24 cellular contexts compared by ENCODE assay signal in the genomic region with DNA sequence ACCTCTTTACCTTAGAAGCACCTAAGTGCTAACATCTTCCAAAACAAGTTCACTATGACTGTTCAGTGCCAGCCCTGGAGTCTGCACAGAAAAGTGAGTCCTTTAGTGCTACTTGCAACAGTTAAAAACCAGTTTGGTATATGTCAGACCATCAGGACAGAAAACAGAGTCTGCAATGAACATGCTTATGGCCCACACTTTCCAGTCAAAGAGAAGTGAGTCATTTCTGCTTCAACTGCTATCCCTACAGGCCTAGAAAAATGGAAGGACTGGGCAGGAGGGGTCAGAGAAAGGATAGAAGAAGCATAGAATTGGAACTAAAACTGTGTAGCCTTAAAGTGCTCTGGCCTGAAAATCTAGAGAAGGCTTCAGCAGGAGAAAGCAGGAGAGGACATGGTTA.
DNase-seq lines count a peak whose midpoint lies in the region; ATAC-seq and TF ChIP-seq lines count a peak whose summit lies in the region.
"Had no signal": no experiment of that assay in that cellular context is flagged by ENCODE, and none has a peak within 500 bp of the region (broad histone marks: within the 10 kb centered on the region; RNA-seq: fewer than 3 reads in every experiment).

No MANE protein-coding gene starts in this region.

- peak overlapping the region; percentile 19; the same call in 1 of the 2 replicates for H4K5ac ChIP-seq in IMR-90 (ENCODE audit: low read depth, low read length)

- H4K8ac ChIP-seq in IMR-90 (ENCODE audit: low read depth in 2 of 2, low read length in 2 of 2): peak overlapping the region in 1 of 2 experiments; percentile 11; a peak in 1 of 4 replicates
- H4K8ac ChIP-seq in mesenchymal stem cell (ENCODE audit: low read length): peak overlapping the region; percentile 72

- TF ChIP-seq EP300 in SK-N-SH (IDR thresholded peaks at IDR 0.05; ENCODE audit: borderline replicate concordance in 1 of 2, low read depth in 1 of 2, low read length in 1 of 2): no peak

- H3K4me3 ChIP-seq in SK-N-SH (ENCODE audit: low read depth in 2 of 2, low read length in 1 of 2) (no peak overlapping the region), IMR-90 (ENCODE audit: insufficient read depth, low read depth, low read length) (no peak overlapping the region), heart left ventricle (no peak overlapping the region), mesenchymal stem cell (ENCODE audit: insufficient read depth in 1 of 2, low read depth in 1 of 2, low read length in 2 of 2) (no peak overlapping the region)
- H3K4me3 ChIP-seq: MG63 had no signal

- H3K4me2 ChIP-seq in SK-N-SH (no peak overlapping the region), IMR-90 (ENCODE audit: low read depth, low read length) (no peak overlapping the region), mesenchymal stem cell (ENCODE audit: low read length, poor library complexity, severe bottlenecking) (no peak overlapping the region)

- peaks cover under 1% of the 10 kb centered on the region; the same call in 1 of the 2 replicates for H3K9me1 ChIP-seq in IMR-90 (ENCODE audit: insufficient read depth, low read length)

- H3K79me1 ChIP-seq in IMR-90 (ENCODE audit: low read depth in 1 of 2, low read length in 2 of 2) (peaks cover 1 to 6% of the 10 kb centered on the region in 2 experiments; a peak in 2 of 4 replicates), mesenchymal stem cell (replicated peaks; ENCODE audit: low read length, poor library complexity, severe bottlenecking) (peaks cover 13% of the 10 kb centered on the region)

- H3K9me2 ChIP-seq in SK-N-SH: no peaks in the 10 kb centered on the region

- H3K14ac ChIP-seq in IMR-90 (replicated peaks; ENCODE audit: low read depth, low read length): peak overlapping the region; percentile 1; the same call in 1 of the 2 replicates
- no peak overlapping the region for H3K14ac ChIP-seq in mesenchymal stem cell (ENCODE audit: low read length in 2 of 2)

- no TSS peak for BruUV-seq in IMR-90 (replicated peaks; lab: Mats Ljungman, UMichigan)

- in situ Hi-C loops in IMR-90 (cut with MboI; ENCODE audit: low sequenced_read_pairs): no loop called here

- H4K91ac ChIP-seq in IMR-90 (ENCODE audit: insufficient read depth, low read depth, low read length) (no peak overlapping the region; the same call in 1 of the 2 replicates), mesenchymal stem cell (ENCODE audit: low read length) (no peak overlapping the region)

- H2AK5ac ChIP-seq in IMR-90 (ENCODE audit: low read depth, low read length) (no peak overlapping the region), mesenchymal stem cell (ENCODE audit: low read length, severe bottlenecking) (no peak overlapping the region)

- no peaks in the 10 kb centered on the region for H3K9me3 ChIP-seq in SK-N-SH
- peaks cover 3% of the 10 kb centered on the region; the same call in 1 of the 2 replicates for H3K9me3 ChIP-seq in IMR-90 (ENCODE audit: control insufficient read depth, insufficient read depth, low read length)
- peaks cover 0 to 10% (median 0%) of the 10 kb centered on the region in 12 donors for H3K9me3 ChIP-seq in heart left ventricle
- no peaks in the 10 kb centered on the region for H3K9me3 ChIP-seq in mesenchymal stem cell (ENCODE audit: control insufficient read depth, low read length)
- H3K9me3 ChIP-seq: BE2C had no signal

- H3K4me1 ChIP-seq in SK-N-SH (ENCODE audit: control insufficient read depth in 1 of 2, insufficient read depth in 2 of 2, low read depth in 1 of 2, low read length in 1 of 2) (peaks cover 0 to 4% of the 10 kb centered on the region in 2 experiments; a peak in 1 of 4 replicates), IMR-90 (ENCODE audit: control insufficient read depth, insufficient read depth, low read length) (peaks cover 2% of the 10 kb centered on the region; the same call in 1 of the 2 replicates), heart left ventricle (peaks cover 0 to 62% (median 17%) of the 10 kb centered on the region in 12 donors), mesenchymal stem cell (ENCODE audit: control insufficient read depth, insufficient read depth, low read depth, low read length) (peaks cover 1% of the 10 kb centered on the region)
- H3K4me1 ChIP-seq: BE2C had no signal

- no peaks in the 10 kb centered on the region for H3K27me3 ChIP-seq in SK-N-SH (ENCODE audit: insufficient read depth)
- H3K27me3 ChIP-seq in IMR-90 (ENCODE audit: control insufficient read depth, insufficient read depth, low read length): no peaks in the 10 kb centered on the region
- no peaks in the 10 kb centered on the region for H3K27me3 ChIP-seq in heart left ventricle
- no peaks in the 10 kb centered on the region for H3K27me3 ChIP-seq in mesenchymal stem cell (ENCODE audit: control insufficient read depth in 1 of 2, insufficient read depth in 1 of 2, low read length in 2 of 2)
- H3K27me3 ChIP-seq: BE2C, MG63 had no signal

- POLR2A ChIA-PET in SK-N-SH (lab: Yijun Ruan, JAX): no interaction called here
- POLR2A ChIA-PET in IMR-90 (lab: Charles Lee; ENCODE audit: unreplicated experiment): no interaction called here

- H2BK15ac ChIP-seq in IMR-90 (ENCODE audit: low read depth, low read length) (no peak overlapping the region), mesenchymal stem cell (ENCODE audit: low read depth, poor library complexity, severe bottlenecking) (no peak overlapping the region)

- H2BK5ac ChIP-seq in IMR-90 (ENCODE audit: low read depth, low read length, poor library complexity, severe bottlenecking) (peak overlapping the region; percentile 48), mesenchymal stem cell (ENCODE audit: low read depth, low read length, poor library complexity, severe bottlenecking) (no peak overlapping the region)

- H4K20me1 ChIP-seq in SK-N-SH (ENCODE audit: insufficient read depth) (no peaks in the 10 kb centered on the region), IMR-90 (ENCODE audit: insufficient read depth, low read length) (no peaks in the 10 kb centered on the region)

- dilution Hi-C loops in IMR-90 (cut with HindIII; ENCODE audit: low sequenced_read_pairs, unreplicated experiment): no loop called here

- H2BK12ac ChIP-seq in mesenchymal stem cell (ENCODE audit: low read length in 2 of 2): peak overlapping the region in 1 of 2 experiments; percentile 84

- no peak overlapping the region for H2AK9ac ChIP-seq in IMR-90 (replicated peaks; ENCODE audit: low read depth, low read length, poor library complexity)

- ATAC-seq in SK-N-SH treated with all-trans-retinoic acid at 6 μM for 48 hours (no peak), IMR-90 (ENCODE audit: low read depth) (peak; percentile 33; the same call in 1 of the 2 replicates), heart left ventricle (peak in 3 of 4 donors; percentile 31 to 49 (median 48))
- ATAC-seq: PC-3 had no signal

- TF ChIP-seq CTCF in SK-N-SH (IDR thresholded peaks at IDR 0.05) (no peak), IMR-90 (conservative IDR thresholded peaks at IDR 0.05; ENCODE audit: low read depth, low read length) (no peak), heart left ventricle (IDR thresholded peaks at IDR 0.05) (no peak)

- H3K18ac ChIP-seq in IMR-90 (ENCODE audit: low read depth, low read length): peak overlapping the region; percentile 61; the same call in 1 of the 2 replicates
- H3K18ac ChIP-seq in mesenchymal stem cell (ENCODE audit: low read depth in 1 of 2, low read length in 2 of 2): peak overlapping the region in 1 of 2 experiments; percentile 21

- H3K9ac ChIP-seq in SK-N-SH (no peak overlapping the region), IMR-90 (ENCODE audit: low read depth, low read length) (no peak overlapping the region), mesenchymal stem cell (ENCODE audit: low read length) (no peak overlapping the region)

- no peak overlapping the region for H3K4ac ChIP-seq in IMR-90 (ENCODE audit: low read depth, low read length)
- H3K4ac ChIP-seq in mesenchymal stem cell (ENCODE audit: low read depth in 1 of 2, low read length in 2 of 2): no peak overlapping the region

- TF ChIP-seq RAD21 in SK-N-SH (IDR thresholded peaks at IDR 0.05; ENCODE audit: low read length): no peak
- TF ChIP-seq RAD21 in IMR-90 (IDR thresholded peaks at IDR 0.05; ENCODE audit: low read length): no peak

- intact Hi-C loops in IMR-90 (cut with micrococcal nuclease): no loop called here
- intact Hi-C loops in heart left ventricle (cut with DNase I): no loop called here

- H2AFZ ChIP-seq in SK-N-SH (ENCODE audit: low read depth): peak overlapping the region; percentile 39; the same call in 1 of the 2 replicates
- no peak overlapping the region for H2AFZ ChIP-seq in IMR-90 (replicated peaks; ENCODE audit: low read length, poor library complexity)
- H2AFZ ChIP-seq in mesenchymal stem cell (ENCODE audit: low read depth, low read length): no peak overlapping the region

- peak overlapping the region; percentile 17; the same call in 1 of the 2 replicates for H2BK120ac ChIP-seq in IMR-90 (ENCODE audit: low read depth, low read length)
- H2BK120ac ChIP-seq in mesenchymal stem cell (ENCODE audit: low read depth, low read length): no peak overlapping the region

- TF ChIP-seq POLR2A in IMR-90 (IDR thresholded peaks at IDR 0.05; ENCODE audit: low read depth, low read length) (no peak), heart left ventricle (IDR thresholded peaks at IDR 0.05) (no peak)

- no peak overlapping the region for H2BK20ac ChIP-seq in IMR-90 (ENCODE audit: low read depth, low read length)

- no peaks in the 10 kb centered on the region for H3K36me3 ChIP-seq in SK-N-SH (replicated peaks in 1 of 2; ENCODE audit: control insufficient read depth in 1 of 2, insufficient read depth in 2 of 2, low read length in 1 of 2)
- no peaks in the 10 kb centered on the region for H3K36me3 ChIP-seq in IMR-90 (ENCODE audit: control insufficient read depth, insufficient read depth, low read length)
- no peaks in the 10 kb centered on the region for H3K36me3 ChIP-seq in heart left ventricle
- H3K36me3 ChIP-seq in mesenchymal stem cell (ENCODE audit: control insufficient read depth in 1 of 2, insufficient read depth in 2 of 2, low read depth in 1 of 2, low read length in 2 of 2): no peaks in the 10 kb centered on the region
- H3K36me3 ChIP-seq: BE2C, MG63 had no signal

- H3K27ac ChIP-seq in SK-N-SH (ENCODE audit: low read depth in 2 of 2, low read length in 1 of 2): no peak overlapping the region
- H3K27ac ChIP-seq in IMR-90 (ENCODE audit: insufficient read depth, low read length): no peak overlapping the region
- H3K27ac ChIP-seq in heart left ventricle: peak overlapping the region in 9 of 12 donors; percentile 13 to 80 (median 75)
- H3K27ac ChIP-seq in mesenchymal stem cell (ENCODE audit: low read length, poor library complexity, severe bottlenecking): no peak overlapping the region
- H3K27ac ChIP-seq: 22Rv1 had no signal

- CTCF ChIA-PET in SK-N-SH (lab: Yijun Ruan, JAX): no interaction called here
- CTCF ChIA-PET in IMR-90 (lab: Yijun Ruan, JAX): no interaction called here

- no peaks in the 10 kb centered on the region for H3K79me2 ChIP-seq in SK-N-SH (ENCODE audit: insufficient read depth)

- no peak overlapping the region for H3K23ac ChIP-seq in IMR-90 (ENCODE audit: low read depth, low read length)
- no peak overlapping the region for H3K23ac ChIP-seq in mesenchymal stem cell (ENCODE audit: low read length in 2 of 2)

- H3K56ac ChIP-seq in IMR-90 (ENCODE audit: extremely low read depth, insufficient read depth, low read length): no peak overlapping the region

- DNase-seq in SK-N-SH (no peak), IMR-90 (peak; percentile 27), heart left ventricle (no peak), mesenchymal stem cell (peak; percentile 66), NCI-H526 treated with DMSO at 0.1 percent for 48 hours (lab: John Stamatoyannopoulos, UW) (no peak), NCI-H146 treated with DMSO at 0.1 percent for 48 hours (lab: John Stamatoyannopoulos, UW; ENCODE audit: unreplicated experiment) (no peak), NCI-H2107 (lab: John Stamatoyannopoulos, UW) (no peak)
- DNase-seq: ACHN; BE2C; Calu3; DND-41; H9; KBM-7; MG63; NCI-H187; NCI-H2081 treated with DMSO at 0.1 percent for 48 hours; NCI-H2171 treated with DMSO at 0.1 percent for 48 hours; NCI-H524; NCI-H82; NK-92 treated with Interleukin-12 subunit alpha and Interleukin-12 subunit beta, amount 100 ng/mL, for 24 hours; PC-3; SHP77 had no signal

- H3F3A ChIP-seq in SK-N-SH (replicated peaks; ENCODE audit: insufficient read depth): peaks cover 4% of the 10 kb centered on the region

Comparison
In these comparisons a context has a peak if more than half of its experiments do, and no peak if none do; other contexts are left out.
1. DNase-seq: peak in IMR-90 (single experiment) and mesenchymal stem cell (single experiment); none in SK-N-SH (single experiment), heart left ventricle (0 of 5), NCI-H526 treated with DMSO at 0.1 percent for 48 hours (single experiment), NCI-H146 treated with DMSO at 0.1 percent for 48 hours (single experiment) and NCI-H2107 (single experiment).
2. H3K27ac ChIP-seq: peak in heart left ventricle (9 of 12); none in SK-N-SH (0 of 2), IMR-90 (single experiment) and mesenchymal stem cell (single experiment).